In the genomic region with DNA sequence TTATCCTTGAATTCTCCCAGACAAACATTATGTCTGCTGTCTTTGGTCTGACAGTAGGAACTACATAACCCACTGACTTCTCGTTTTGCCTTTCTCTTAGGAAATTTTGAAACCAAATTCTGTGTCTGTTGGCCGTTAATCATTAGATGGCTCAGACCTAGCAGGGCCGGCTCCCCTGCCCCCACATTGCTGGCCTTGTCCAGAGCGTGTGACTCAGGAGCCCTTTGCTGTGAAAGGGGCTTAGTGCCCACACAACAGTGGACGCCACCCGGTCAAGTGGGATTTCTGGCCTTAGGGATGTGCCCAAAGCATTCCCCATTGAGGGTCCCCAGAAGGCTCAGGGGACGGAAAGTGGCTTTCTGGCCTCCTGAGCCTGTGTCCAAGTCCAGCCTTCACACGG, we compare ENCODE assay signal across 2 cellular contexts.
TF ChIP-seq lines count a peak whose summit lies in the region.

No MANE protein-coding gene starts in this region.

TF ChIP-seq in A549, 52 proteins besides CTCF, POLR2A, EP300 and RAD21:
- TF ChIP-seq FOSB (CRISPR knock-in tag; IDR thresholded peaks at IDR 0.05) (no peak), EHF (CRISPR knock-in tag; IDR thresholded peaks at IDR 0.05) (no peak), HOXB5 (CRISPR knock-in tag; IDR thresholded peaks at IDR 0.05) (no peak), NPAS2 (CRISPR knock-in tag; IDR thresholded peaks at IDR 0.05; ENCODE audit: borderline replicate concordance) (no peak), PHF8 (IDR thresholded peaks at IDR 0.05; ENCODE audit: borderline replicate concordance, low read depth) (no peak)
- TF ChIP-seq, protein P1, sequence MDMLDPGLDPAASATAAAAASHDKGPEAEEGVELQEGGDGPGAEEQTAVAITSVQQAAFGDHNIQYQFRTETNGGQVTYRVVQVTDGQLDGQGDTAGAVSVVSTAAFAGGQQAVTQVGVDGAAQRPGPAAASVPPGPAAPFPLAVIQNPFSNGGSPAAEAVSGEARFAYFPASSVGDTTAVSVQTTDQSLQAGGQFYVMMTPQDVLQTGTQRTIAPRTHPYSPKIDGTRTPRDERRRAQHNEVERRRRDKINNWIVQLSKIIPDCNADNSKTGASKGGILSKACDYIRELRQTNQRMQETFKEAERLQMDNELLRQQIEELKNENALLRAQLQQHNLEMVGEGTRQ (IDR thresholded peaks at IDR 0.05), result no peak

TF ChIP-seq in IMR-90, 13 proteins besides CTCF, POLR2A, EP300 and RAD21:
- TF ChIP-seq CHD1 (IDR thresholded peaks at IDR 0.05; ENCODE audit: low read depth, low read length) (no peak), CEBPB (IDR thresholded peaks at IDR 0.05; ENCODE audit: low read depth, low read length) (no peak), RFX5 (IDR thresholded peaks at IDR 0.05; ENCODE audit: low read depth, low read length) (no peak), MAFK (IDR thresholded peaks at IDR 0.05; ENCODE audit: low read depth, low read length) (no peak), MAZ (IDR thresholded peaks at IDR 0.05; ENCODE audit: borderline replicate concordance, low read depth, low read length) (no peak), MXI1 (IDR thresholded peaks at IDR 0.05; ENCODE audit: borderline replicate concordance, low read depth, low read length) (no peak)
TF ChIP-seq in IMR-90: peak in this region for 0.
